21 cellular contexts compared by ENCODE assay signal in the genomic region with DNA sequence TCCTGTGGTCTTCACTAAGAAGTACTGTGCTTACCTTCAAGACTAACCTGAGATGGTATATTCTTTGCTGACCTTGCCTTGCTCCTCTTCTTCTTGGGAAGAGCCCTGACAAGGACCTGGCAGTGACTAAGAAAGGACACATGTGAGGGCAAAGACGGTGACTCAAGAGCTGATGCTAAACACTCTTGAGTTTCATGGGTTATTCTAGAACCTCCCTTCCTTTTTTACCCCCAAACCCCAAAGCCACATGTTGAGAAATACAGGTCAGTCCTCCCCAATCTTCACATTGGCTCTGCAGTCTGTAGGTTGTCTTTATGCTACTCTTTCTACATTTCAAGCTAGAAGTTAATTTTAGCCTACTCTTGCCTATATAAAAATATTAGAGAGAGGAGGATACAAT.
"Had no signal": no experiment of that assay in that cellular context is flagged by ENCODE, and none has a peak within 500 bp of the region (broad histone marks: within the 10 kb centered on the region; RNA-seq: fewer than 3 reads in every experiment).

No MANE protein-coding gene starts in this region.

- H3K27me3 ChIP-seq: heart left ventricle, sigmoid colon, testis, tibial nerve, upper lobe of right lung, vagina had no signal

- H3K4me3 ChIP-seq: dorsolateral prefrontal cortex, heart left ventricle, psoas muscle, sigmoid colon, skin epidermis, testis, tibial nerve, upper lobe of right lung, vagina had no signal

- DNase-seq: dorsolateral prefrontal cortex; effector CD8-positive, alpha-beta T cell; heart left ventricle; hippocampal formation; kidney glomerular epithelial cell; mesendoderm; naive B cell; nephron progenitor cell; psoas muscle; retina; sigmoid colon; stimulated activated CD4-positive, alpha-beta T cell treated with anti-CD3 and anti-CD28 coated beads, Interleukin-2, amount 100 ng/mL, for 24 hours; stimulated activated CD4-positive, alpha-beta T cell treated with anti-CD3 and anti-CD28 coated beads, Interleukin-4, amount 100 ng/mL, for 4 hours; stimulated activated naive B cell treated with anti-CD40 and anti-IgM and Interleukin-4, amounts not matched to agents 10 μg/mL and 1 μg/mL and 100 μg/mL, for 72 hours; stimulated activated naive CD8-positive, alpha-beta T cell treated with anti-CD3 and anti-CD28 coated beads, Interleukin-15, amount 100 ng/mL, for 72 hours; testis; upper lobe of right lung had no signal

- H3K27ac ChIP-seq: dorsolateral prefrontal cortex, heart left ventricle, psoas muscle, sigmoid colon, skin epidermis, testis, tibial nerve, upper lobe of right lung, vagina had no signal

- H3K4me1 ChIP-seq: heart left ventricle, psoas muscle, sigmoid colon, testis, tibial nerve, upper lobe of right lung, vagina had no signal

- ATAC-seq: esophagus mucosa; heart left ventricle; psoas muscle; stimulated activated naive B cell treated with anti-CD40 and anti-IgM and Interleukin-4, amounts not matched to agents 10 μg/mL and 1 μg/mL and 100 μg/mL, for 72 hours; stimulated activated naive CD8-positive, alpha-beta T cell treated with anti-CD3 and anti-CD28 coated beads, Interleukin-15, amount 100 ng/mL, for 72 hours; upper lobe of right lung had no signal

- H3K9me3 ChIP-seq: heart left ventricle, psoas muscle, sigmoid colon, testis, tibial nerve, upper lobe of right lung, vagina had no signal

- H3K36me3 ChIP-seq: heart left ventricle, sigmoid colon, tibial nerve, upper lobe of right lung, vagina had no signal
